Comparison of ENCODE assay signal across 1 cellular context in the genomic region with DNA sequence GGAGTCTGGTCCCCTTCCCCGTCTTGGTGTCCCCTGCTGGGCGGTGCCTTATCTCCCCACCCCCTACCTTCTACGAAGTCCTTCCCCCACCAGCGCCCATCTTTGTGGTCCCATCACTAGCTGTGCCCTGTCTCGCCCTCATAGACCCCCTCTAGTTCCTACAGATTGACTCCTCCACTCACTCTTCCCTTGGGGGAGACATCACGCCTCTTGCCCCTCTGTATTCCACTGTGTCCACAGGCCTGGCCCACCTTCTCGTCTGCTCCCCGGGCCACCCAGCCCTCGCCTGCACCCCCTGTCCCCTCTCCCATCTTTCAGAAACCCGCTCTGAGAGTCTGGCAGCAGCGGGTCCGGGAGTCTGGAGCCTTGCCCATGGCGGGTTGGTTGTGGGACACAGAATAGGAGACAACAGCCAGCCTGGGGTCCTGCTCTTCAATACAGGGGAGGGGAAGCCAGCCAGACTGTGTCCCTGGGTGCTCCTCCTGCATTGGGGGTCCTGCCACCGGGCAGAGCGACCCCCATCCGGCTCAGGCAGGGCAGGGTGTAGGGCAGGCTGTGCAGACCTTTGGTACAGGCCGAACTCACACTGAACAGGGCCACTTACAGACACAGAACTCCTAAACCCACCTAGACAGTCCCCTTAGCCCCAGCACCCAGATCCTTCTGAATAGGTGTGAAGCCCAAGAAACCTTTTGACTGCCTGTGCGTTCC.
A peak's percentile ranks its signal among the peaks of the same experiment; 100 is the strongest.
TF ChIP-seq lines count a peak whose summit lies in the region.

No MANE protein-coding gene starts in this region.

TF ChIP-seq in K562, 482 proteins besides CTCF, POLR2A, EP300 and RAD21 (continued from another document and continues in another):
- TF ChIP-seq KDM1A (IDR thresholded peaks at IDR 0.05) (no peak), HDAC6 (IDR thresholded peaks at IDR 0.05; ENCODE audit: low read depth, low read length) (no peak), USF1 (CRISPR knock-in tag; IDR thresholded peaks at IDR 0.05) (peak; percentile 24), EHMT2 (IDR thresholded peaks at IDR 0.05) (no peak), ZNF696 (CRISPR knock-in tag; conservative IDR thresholded peaks at IDR 0.05) (no peak), THRB (CRISPR knock-in tag; conservative IDR thresholded peaks at IDR 0.05) (0 out of 2 replicates have a peak, but pooled peaks have one; percentile 59), MTA3 (IDR thresholded peaks at IDR 0.05; ENCODE audit: borderline replicate concordance) (0 out of 2 replicates have a peak, but pooled peaks have one; percentile 39), TSC22D4 (tag; IDR thresholded peaks at IDR 0.05) (no peak), RHOXF2B (CRISPR knock-in tag; conservative IDR thresholded peaks at IDR 0.05) (no peak), TBL1XR1 (IDR thresholded peaks at IDR 0.05; ENCODE audit: low read length in 2 of 2) (no peak), ELF1 (tag; IDR thresholded peaks at IDR 0.05) (no peak), TSHZ1 (CRISPR knock-in tag; IDR thresholded peaks at IDR 0.05) (no peak), THAP7 (CRISPR knock-in tag; IDR thresholded peaks at IDR 0.05) (no peak; the same call in 1 of the 2 replicates), ZBTB1 (CRISPR knock-in tag; IDR thresholded peaks at IDR 0.05; ENCODE audit: borderline replicate concordance, low read depth) (no peak), CHCHD3 (CRISPR knock-in tag; IDR thresholded peaks at IDR 0.05) (no peak), SOX6 (IDR thresholded peaks at IDR 0.05) (no peak), ZNF780A (CRISPR knock-in tag; IDR thresholded peaks at IDR 0.05) (no peak), ZNF785 (CRISPR knock-in tag; IDR thresholded peaks at IDR 0.05) (no peak), SMARCE1 (IDR thresholded peaks at IDR 0.05) (0 out of 2 replicates have a peak, but pooled peaks have one; percentile 19), CCNT2 (IDR thresholded peaks at IDR 0.05; ENCODE audit: borderline replicate concordance, extremely low read depth, insufficient read length, low read depth, low read length) (no peak), BRD4 (IDR thresholded peaks at IDR 0.05) (no peak), HSF4 (CRISPR knock-in tag; IDR thresholded peaks at IDR 0.05; ENCODE audit: borderline replicate concordance) (no peak), ZBTB40 (IDR thresholded peaks at IDR 0.05) (0 out of 2 replicates have a peak, but pooled peaks have one; percentile 38), ZBTB40 (CRISPR knock-in tag; IDR thresholded peaks at IDR 0.05) (no peak), MTF1 (CRISPR knock-in tag; IDR thresholded peaks at IDR 0.05; ENCODE audit: borderline replicate concordance) (no peak), USF2 (CRISPR knock-in tag; IDR thresholded peaks at IDR 0.05) (0 out of 2 replicates have a peak, but pooled peaks have one; percentile 8), SP2 (IDR thresholded peaks at IDR 0.05; ENCODE audit: extremely low read depth, low read depth, low read length, poor library complexity, severe bottlenecking) (no peak), KDM4B (IDR thresholded peaks at IDR 0.05; ENCODE audit: borderline replicate concordance in 2 of 2, low read depth in 1 of 2) (peak in 1 of 2 experiments; percentile 0; a peak in 1 of 4 replicates), FOXJ3 (CRISPR knock-in tag; IDR thresholded peaks at IDR 0.05) (no peak), RBFOX2 (IDR thresholded peaks at IDR 0.05; ENCODE audit: low read depth, low read length) (peak; percentile 63; the same call in 1 of the 2 replicates), SREBF2 (CRISPR knock-in tag; IDR thresholded peaks at IDR 0.05) (0 out of 2 replicates have a peak, but pooled peaks have one; percentile 46), SUPT5H (IDR thresholded peaks at IDR 0.05) (peak; percentile 40; the same call in 1 of the 2 replicates), TOE1 (IDR thresholded peaks at IDR 0.05; ENCODE audit: borderline replicate concordance) (peak; percentile 34; the same call in 1 of the 2 replicates), TOE1 (CRISPR knock-in tag; IDR thresholded peaks at IDR 0.05; ENCODE audit: borderline replicate concordance, low read depth) (no peak), FOXP1 (CRISPR knock-in tag; IDR thresholded peaks at IDR 0.05) (0 out of 2 replicates have a peak, but pooled peaks have one; percentile 56), SMARCA4 (IDR thresholded peaks at IDR 0.05) (no peak), HNRNPLL (IDR thresholded peaks at IDR 0.05; ENCODE audit: low read depth, low read length, poor library complexity, severe bottlenecking) (peak; percentile 21), ZNF584 (CRISPR knock-in tag; IDR thresholded peaks at IDR 0.05; ENCODE audit: low read depth) (no peak), KAT2B (IDR thresholded peaks at IDR 0.05; ENCODE audit: low read depth, low read length) (no peak), NFIC (IDR thresholded peaks at IDR 0.05) (no peak), ZEB2 (IDR thresholded peaks at IDR 0.05) (0 out of 2 replicates have a peak, but pooled peaks have one; percentile 19), RFX1 (IDR thresholded peaks at IDR 0.05) (no peak), ZNF431 (CRISPR knock-in tag; IDR thresholded peaks at IDR 0.05) (0 out of 2 replicates have a peak, but pooled peaks have one; percentile 33), ESRRA (IDR thresholded peaks at IDR 0.05; ENCODE audit: borderline replicate concordance, low read depth) (no peak)
- TF ChIP-seq, protein P1, sequence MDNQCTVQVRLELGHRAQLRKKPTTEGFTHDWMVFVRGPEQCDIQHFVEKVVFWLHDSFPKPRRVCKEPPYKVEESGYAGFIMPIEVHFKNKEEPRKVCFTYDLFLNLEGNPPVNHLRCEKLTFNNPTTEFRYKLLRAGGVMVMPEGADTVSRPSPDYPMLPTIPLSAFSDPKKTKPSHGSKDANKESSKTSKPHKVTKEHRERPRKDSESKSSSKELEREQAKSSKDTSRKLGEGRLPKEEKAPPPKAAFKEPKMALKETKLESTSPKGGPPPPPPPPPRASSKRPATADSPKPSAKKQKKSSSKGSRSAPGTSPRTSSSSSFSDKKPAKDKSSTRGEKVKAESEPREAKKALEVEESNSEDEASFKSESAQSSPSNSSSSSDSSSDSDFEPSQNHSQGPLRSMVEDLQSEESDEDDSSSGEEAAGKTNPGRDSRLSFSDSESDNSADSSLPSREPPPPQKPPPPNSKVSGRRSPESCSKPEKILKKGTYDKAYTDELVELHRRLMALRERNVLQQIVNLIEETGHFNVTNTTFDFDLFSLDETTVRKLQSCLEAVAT (IDR thresholded peaks at IDR 0.05) = 0 out of 4 replicates have a peak, but pooled peaks of 1 of the 2 experiments have one; percentile 41
